10 cellular contexts compared by ENCODE assay signal in the genomic region with DNA sequence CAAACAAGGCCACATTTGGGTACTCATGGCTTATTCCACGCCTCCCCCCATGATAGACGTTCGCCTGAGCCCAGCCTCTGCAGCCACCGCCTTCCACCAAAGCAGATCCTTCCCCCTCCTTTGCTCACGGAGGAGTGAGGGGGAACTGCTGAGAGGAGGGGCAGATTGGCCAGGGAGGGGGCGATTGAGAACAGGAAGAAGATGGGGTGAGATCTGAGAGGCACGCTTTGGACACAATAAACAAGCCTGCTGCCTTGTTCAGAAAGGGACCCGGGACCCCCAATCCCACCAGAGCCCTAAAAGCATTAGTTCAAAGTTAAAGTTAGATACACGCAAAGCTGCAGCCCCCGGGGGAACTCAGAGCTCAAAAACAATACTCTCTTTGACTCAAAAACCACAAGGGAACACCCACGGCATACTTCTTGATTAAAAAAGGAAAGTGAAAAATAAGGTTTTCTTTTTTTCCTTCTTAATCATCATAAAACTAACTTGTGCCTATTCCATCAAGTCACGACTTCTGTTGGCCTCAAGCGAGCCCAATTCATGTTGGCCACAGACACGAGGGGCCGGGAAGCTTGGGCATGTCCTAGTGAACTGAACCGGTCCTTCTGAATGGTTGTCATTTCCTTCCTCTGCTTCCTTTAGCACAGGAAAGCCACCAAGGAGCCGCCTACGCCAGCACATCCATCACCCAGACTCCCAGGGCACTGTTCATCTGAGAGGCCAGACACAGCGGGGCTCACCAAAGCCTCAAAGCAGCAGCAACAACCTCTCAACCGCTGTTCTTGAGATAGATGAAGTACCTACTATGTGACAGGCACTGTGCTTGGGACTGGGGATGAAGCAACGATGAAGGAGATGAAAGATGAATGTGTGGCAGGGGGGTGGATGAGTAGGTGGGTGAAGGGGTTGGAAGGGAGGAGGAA. TPM values are rescaled to one million over a fixed set of nuclear protein-coding genes. Genes with fewer than 3 reads are reported as not detected.
DNase-seq lines count a peak whose midpoint lies in the region; ATAC-seq and TF ChIP-seq lines count a peak whose summit lies in the region.
"Had no signal": no experiment of that assay in that cellular context is flagged by ENCODE, and none has a peak within 500 bp of the region (broad histone marks: within the 10 kb centered on the region; RNA-seq: fewer than 3 reads in every experiment).

No MANE protein-coding gene starts in this region.

- H3K9me3 ChIP-seq in adipocyte (ENCODE audit: control insufficient read depth, low read length) (no peaks in the 10 kb centered on the region), SJCRH30 (replicated peaks) (no peaks in the 10 kb centered on the region)
- H3K9me3 ChIP-seq: uterus had no signal

- intact Hi-C loops in sciatic nerve (cut with DNase I), result no loop called here

- H3K4me3 ChIP-seq in adipocyte (ENCODE audit: low read length), result no peak overlapping the region
- H3K4me3 ChIP-seq in SJCRH30, result no peak overlapping the region
- H3K4me3 ChIP-seq: uterus had no signal

- H3K27me3 ChIP-seq in adipocyte (replicated peaks; ENCODE audit: control insufficient read depth, insufficient read depth, low read length), result peaks cover 11% of the 10 kb centered on the region
- peaks cover 38% of the 10 kb centered on the region for H3K27me3 ChIP-seq in SJCRH30
- H3K27me3 ChIP-seq: uterus had no signal

- TF ChIP-seq CTCF in GM20000 (IDR thresholded peaks at IDR 0.05; ENCODE audit: extremely low read depth, missing control alignments), result no peak

- no peak overlapping the region for H3K27ac ChIP-seq in SJCRH30
- H3K27ac ChIP-seq: KMS-11, uterus had no signal

- ATAC-seq in sciatic nerve (peak; percentile 82), GM21423 (IDR thresholded peaks at IDR 0.05; ENCODE audit: unreplicated experiment) (no peak), GM18498 (IDR thresholded peaks at IDR 0.05; ENCODE audit: unreplicated experiment) (no peak)

- H3K36me3 ChIP-seq in adipocyte (ENCODE audit: control insufficient read depth, insufficient read depth, low read length, severe bottlenecking) (no peaks in the 10 kb centered on the region), SJCRH30 (no peaks in the 10 kb centered on the region)
- H3K36me3 ChIP-seq: uterus had no signal

- H3K9ac ChIP-seq in adipocyte (ENCODE audit: low read length), result no peak overlapping the region
- H3K9ac ChIP-seq: KMS-11 had no signal

- H3K4me1 ChIP-seq in adipocyte (ENCODE audit: control insufficient read depth, insufficient read depth, low read length) (peaks cover 13% of the 10 kb centered on the region), SJCRH30 (no peaks in the 10 kb centered on the region)
- H3K4me1 ChIP-seq: uterus had no signal

- DNase-seq in GM20000 (ENCODE audit: low spot score) (peak; percentile 78), RPMI7951 (ENCODE audit: low read depth) (peak; percentile 76), adipocyte (ENCODE audit: low read depth) (peak; percentile 43), sciatic nerve (ENCODE audit: low spot score) (peak; percentile 67), NCI-H1930 (lab: John Stamatoyannopoulos, UW) (no peak), SJCRH30 (no peak)

RNA-seq across cellular contexts. Expression of a gene that starts 44.7 kb away (rescaled TPM):
- total RNA-seq in RPMI7951 (2014; rRNA removed; shearing (Covaris generic)), result 3.0 and 3.4 TPM in 2 replicates
- total RNA-seq in sciatic nerve, result 11.0 TPM
- not detected in 2 replicates for total RNA-seq in SJCRH30 (2014; rRNA removed; shearing (Covaris generic))

Comparison
In these comparisons a context has a peak if more than half of its experiments do, and no peak if none do; other contexts are left out.
1. DNase-seq: peak in GM20000 (single experiment), RPMI7951 (single experiment), adipocyte (single experiment) and sciatic nerve (single experiment); none in NCI-H1930 (0 of 2) and SJCRH30 (0 of 2).